In genomic region chr12:113208041-113208934, GRCh38 we compare ENCODE assay signal across 1 cellular context.
TF ChIP-seq lines count a peak whose summit lies in the region.

No MANE protein-coding gene starts in this region.

TF ChIP-seq in GM12878, 131 proteins besides CTCF, POLR2A, EP300 and RAD21 (continued from another document and continues in another):
- TF ChIP-seq, protein P1, sequence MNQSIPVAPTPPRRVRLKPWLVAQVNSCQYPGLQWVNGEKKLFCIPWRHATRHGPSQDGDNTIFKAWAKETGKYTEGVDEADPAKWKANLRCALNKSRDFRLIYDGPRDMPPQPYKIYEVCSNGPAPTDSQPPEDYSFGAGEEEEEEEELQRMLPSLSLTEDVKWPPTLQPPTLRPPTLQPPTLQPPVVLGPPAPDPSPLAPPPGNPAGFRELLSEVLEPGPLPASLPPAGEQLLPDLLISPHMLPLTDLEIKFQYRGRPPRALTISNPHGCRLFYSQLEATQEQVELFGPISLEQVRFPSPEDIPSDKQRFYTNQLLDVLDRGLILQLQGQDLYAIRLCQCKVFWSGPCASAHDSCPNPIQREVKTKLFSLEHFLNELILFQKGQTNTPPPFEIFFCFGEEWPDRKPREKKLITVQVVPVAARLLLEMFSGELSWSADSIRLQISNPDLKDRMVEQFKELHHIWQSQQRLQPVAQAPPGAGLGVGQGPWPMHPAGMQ (IDR thresholded peaks at IDR 0.05; ENCODE audit: borderline replicate concordance): peak; percentile 75
- TF ChIP-seq SKIL (IDR thresholded peaks at IDR 0.05; ENCODE audit: low read depth, poor library complexity, severe bottlenecking) (peak; percentile 96), ZNF622 (IDR thresholded peaks at IDR 0.05) (no peak), PKNOX1 (IDR thresholded peaks at IDR 0.05) (peak; percentile 75), SMAD1 (IDR thresholded peaks at IDR 0.05; ENCODE audit: low read depth, partially characterized antibody) (peak; percentile 15), ZNF384 (IDR thresholded peaks at IDR 0.05; ENCODE audit: borderline replicate concordance, low read depth, low read length) (no peak), ZZZ3 (IDR thresholded peaks at IDR 0.05; ENCODE audit: control insufficient read depth, insufficient read length, low read depth) (no peak), SMAD5 (IDR thresholded peaks at IDR 0.05; ENCODE audit: low read depth) (no peak), GABPA (IDR thresholded peaks at IDR 0.05; ENCODE audit: low read depth) (peak; percentile 50), NR2C2 (IDR thresholded peaks at IDR 0.05; ENCODE audit: borderline replicate concordance, control insufficient read depth, insufficient read length, low read depth) (no peak), MEF2A (IDR thresholded peaks at IDR 0.05; ENCODE audit: insufficient read depth, low read depth, low read length) (peak; percentile 50; the same call in 1 of the 2 replicates), ASH2L (IDR thresholded peaks at IDR 0.05; ENCODE audit: borderline replicate concordance, low read depth) (peak; percentile 99), STAT3 (IDR thresholded peaks at IDR 0.05; ENCODE audit: low read depth, low read length) (no peak), NRF1 (conservative IDR thresholded peaks at IDR 0.05; ENCODE audit: low read depth, low read length) (no peak), ATF7 (IDR thresholded peaks at IDR 0.05; ENCODE audit: low read depth) (peak; percentile 94), CBX5 (IDR thresholded peaks at IDR 0.05; ENCODE audit: low read depth) (peak; percentile 80; the same call in 1 of the 2 replicates), BCL3 (IDR thresholded peaks at IDR 0.05; ENCODE audit: borderline replicate concordance, insufficient read depth, low read depth, low read length, poor library complexity, severe bottlenecking) (peak; percentile 78), HCFC1 (IDR thresholded peaks at IDR 0.05; ENCODE audit: low read length) (no peak), E2F8 (IDR thresholded peaks at IDR 0.05; ENCODE audit: low read depth, partially characterized antibody) (no peak), TAF1 (IDR thresholded peaks at IDR 0.05; ENCODE audit: borderline replicate concordance, low read depth, low read length) (peak; percentile 45; the same call in 1 of the 2 replicates), CBFB (IDR thresholded peaks at IDR 0.05; ENCODE audit: low read depth) (peak; percentile 100), SUPT20H (IDR thresholded peaks at IDR 0.05; ENCODE audit: borderline replicate concordance, control insufficient read depth, low read depth, low read length) (no peak), E4F1 (IDR thresholded peaks at IDR 0.05; ENCODE audit: borderline replicate concordance, partially characterized antibody) (peak; percentile 58), ZNF274 (IDR thresholded peaks at IDR 0.05; ENCODE audit: insufficient read depth, insufficient read length) (no peak), ZNF24 (IDR thresholded peaks at IDR 0.05) (peak; percentile 61; the same call in 1 of the 2 replicates), TARDBP (IDR thresholded peaks at IDR 0.05; ENCODE audit: borderline replicate concordance) (peak; percentile 71; the same call in 1 of the 2 replicates), POU2F2 (IDR thresholded peaks at IDR 0.05; ENCODE audit: borderline replicate concordance, low read depth, low read length) (peak; percentile 93), JUNB (IDR thresholded peaks at IDR 0.05) (peak; percentile 49), SPI1 (IDR thresholded peaks at IDR 0.05; ENCODE audit: borderline replicate concordance, insufficient read depth, low read depth, low read length) (peak; percentile 67), PAX8 (IDR thresholded peaks at IDR 0.05) (no peak), IRF3 (IDR thresholded peaks at IDR 0.05) (no peak), ZBTB33 (IDR thresholded peaks at IDR 0.05) (peak; percentile 73; the same call in 1 of the 2 replicates), NFIC (IDR thresholded peaks at IDR 0.05; ENCODE audit: low read depth, low read length) (peak; percentile 98)
- TF ChIP-seq, protein P2, sequence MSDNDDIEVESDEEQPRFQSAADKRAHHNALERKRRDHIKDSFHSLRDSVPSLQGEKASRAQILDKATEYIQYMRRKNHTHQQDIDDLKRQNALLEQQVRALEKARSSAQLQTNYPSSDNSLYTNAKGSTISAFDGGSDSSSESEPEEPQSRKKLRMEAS (IDR thresholded peaks at IDR 0.05; ENCODE audit: low read depth, low read length): no peak; the same call in 1 of the 2 replicates
- TF ChIP-seq, protein P3, sequence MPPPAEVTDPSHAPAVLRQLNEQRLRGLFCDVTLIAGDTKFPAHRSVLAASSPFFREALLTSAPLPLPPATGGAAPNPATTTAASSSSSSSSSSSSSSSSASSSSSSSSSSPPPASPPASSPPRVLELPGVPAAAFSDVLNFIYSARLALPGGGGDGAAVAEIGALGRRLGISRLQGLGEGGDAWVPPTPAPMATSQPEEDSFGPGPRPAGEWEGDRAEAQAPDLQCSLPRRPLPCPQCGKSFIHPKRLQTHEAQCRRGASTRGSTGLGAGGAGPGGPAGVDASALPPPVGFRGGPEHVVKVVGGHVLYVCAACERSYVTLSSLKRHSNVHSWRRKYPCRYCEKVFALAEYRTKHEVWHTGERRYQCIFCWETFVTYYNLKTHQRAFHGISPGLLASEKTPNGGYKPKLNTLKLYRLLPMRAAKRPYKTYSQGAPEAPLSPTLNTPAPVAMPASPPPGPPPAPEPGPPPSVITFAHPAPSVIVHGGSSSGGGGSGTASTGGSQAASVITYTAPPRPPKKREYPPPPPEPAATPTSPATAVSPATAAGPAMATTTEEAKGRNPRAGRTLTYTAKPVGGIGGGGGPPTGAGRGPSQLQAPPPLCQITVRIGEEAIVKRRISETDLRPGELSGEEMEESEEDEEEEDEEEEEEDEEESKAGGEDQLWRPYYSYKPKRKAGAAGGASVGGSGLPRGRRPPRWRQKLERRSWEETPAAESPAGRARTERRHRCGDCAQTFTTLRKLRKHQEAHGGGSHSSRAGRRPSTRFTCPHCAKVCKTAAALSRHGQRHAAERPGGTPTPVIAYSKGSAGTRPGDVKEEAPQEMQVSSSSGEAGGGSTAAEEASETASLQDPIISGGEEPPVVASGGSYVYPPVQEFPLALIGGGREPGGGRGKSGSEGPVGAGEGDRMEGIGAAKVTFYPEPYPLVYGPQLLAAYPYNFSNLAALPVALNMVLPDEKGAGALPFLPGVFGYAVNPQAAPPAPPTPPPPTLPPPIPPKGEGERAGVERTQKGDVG (CRISPR knock-in tag; IDR thresholded peaks at IDR 0.05): no peak
